Comparison of ENCODE assay signal across 14 cellular contexts in genomic region chr12:97940105-97940504, GRCh38.
DNase-seq lines count a peak whose midpoint lies in the region; ATAC-seq and TF ChIP-seq lines count a peak whose summit lies in the region.
"Had no signal": no experiment of that assay in that cellular context is flagged by ENCODE, and none has a peak within 500 bp of the region (broad histone marks: within the 10 kb centered on the region; RNA-seq: fewer than 3 reads in every experiment).

No MANE protein-coding gene starts in this region.

- no peak overlapping the region for H3K4ac ChIP-seq in trophoblast cell (ENCODE audit: low read depth, low read length)

- no peaks in the 10 kb centered on the region for H3K27me3 ChIP-seq in Caco-2 (replicated peaks; ENCODE audit: control insufficient read depth, insufficient read depth, low read length)
- no peaks in the 10 kb centered on the region for H3K27me3 ChIP-seq in HUES64 (ENCODE audit: insufficient read depth, low read length)
- H3K27me3 ChIP-seq in esophagus muscularis mucosa, result no peaks in the 10 kb centered on the region
- no peaks in the 10 kb centered on the region for H3K27me3 ChIP-seq in trophoblast cell (ENCODE audit: insufficient read depth, low read length)
- no peaks in the 10 kb centered on the region for H3K27me3 ChIP-seq in stomach

- no peak overlapping the region for H4K12ac ChIP-seq in trophoblast cell (ENCODE audit: low read depth, low read length)

- peaks cover 10% of the 10 kb centered on the region for H3K36me3 Mint-ChIP-seq in Caco-2 (ENCODE audit: insufficient read depth, unreplicated experiment)
- H3K36me3 Mint-ChIP-seq: CD14-positive monocyte; CD8-positive, alpha-beta T cell had no signal

- H3K4me1 Mint-ChIP-seq in Caco-2 (ENCODE audit: low read depth, unreplicated experiment), result peaks cover 46% of the 10 kb centered on the region
- H3K4me1 Mint-ChIP-seq: CD14-positive monocyte had no signal

- H3K4me1 ChIP-seq in Caco-2 (peaks cover 29% of the 10 kb centered on the region), HUES64 (ENCODE audit: insufficient read depth, low read length) (peaks cover 7% of the 10 kb centered on the region; the same call in 1 of the 2 replicates), esophagus muscularis mucosa (peaks cover 0 to 40% (median 38%) of the 10 kb centered on the region in 4 donors), trophoblast cell (ENCODE audit: control insufficient read depth in 1 of 2, insufficient read depth in 2 of 2, low read length in 2 of 2) (peaks cover 2 to 3% of the 10 kb centered on the region in 2 experiments), stomach (peaks cover 0 to 7% (median 0%) of the 10 kb centered on the region in 4 donors)

- peak overlapping the region; percentile 69 for H2BK12ac ChIP-seq in trophoblast cell (ENCODE audit: low read length)

- CTCF ChIA-PET in Caco-2 (lab: Charles Lee), result no interaction called here

- no peak overlapping the region for H2BK120ac ChIP-seq in trophoblast cell (ENCODE audit: insufficient read depth, low read length, poor library complexity)

- H3K79me1 ChIP-seq in trophoblast cell (ENCODE audit: low read length), result no peaks in the 10 kb centered on the region

- TF ChIP-seq POLR2A in esophagus muscularis mucosa (IDR thresholded peaks at IDR 0.05; ENCODE audit: low read depth), result no peak
- no peak for TF ChIP-seq POLR2A in stomach (IDR thresholded peaks at IDR 0.05)

- H2BK5ac ChIP-seq in trophoblast cell (ENCODE audit: low read depth, low read length, poor library complexity), result no peak overlapping the region

- intact Hi-C loops in Caco-2 (cut with micrococcal nuclease; ENCODE audit: unreplicated experiment), result no loop called here
- intact Hi-C loops in esophagus muscularis mucosa (cut with DNase I), result no loop called here
- intact Hi-C loops in stomach (cut with DNase I; ENCODE audit: low total_unique reads), result no loop called here

- TF ChIP-seq CTCF in Caco-2 (IDR thresholded peaks at IDR 0.05; ENCODE audit: insufficient read depth in 1 of 2, low read depth in 1 of 2, low read length in 1 of 2, severe bottlenecking in 1 of 2, unreplicated experiment in 1 of 2) (no peak), esophagus muscularis mucosa (IDR thresholded peaks at IDR 0.05) (no peak), stomach (IDR thresholded peaks at IDR 0.05) (no peak)

- no peak overlapping the region for H3K18ac ChIP-seq in trophoblast cell (ENCODE audit: low read length)

- TF ChIP-seq EP300 in esophagus muscularis mucosa (IDR thresholded peaks at IDR 0.05) (no peak), stomach (IDR thresholded peaks at IDR 0.05) (no peak)

- POLR2A ChIA-PET in Caco-2 (lab: Charles Lee), result interaction anchor here (0.6 kb wide), 1 partner anchor 690 kb away, joined by 4 read pairs; no protein-coding TSS in a partner anchor

- DNase-seq in Caco-2, result no peak
- no peak for DNase-seq in esophagus muscularis mucosa (ENCODE audit: extremely low spot score)
- no peak for DNase-seq in trophoblast cell
- no peak for DNase-seq in NCI-H510A (lab: John Stamatoyannopoulos, UW)
- no peak for DNase-seq in stomach
- DNase-seq: CD8-positive, alpha-beta T cell; COR-L47; DMS53; GF-D8; H9 had no signal

- H3K4me3 ChIP-seq in Caco-2 (ENCODE audit: low read depth, low read length), result no peak overlapping the region
- H3K4me3 ChIP-seq in HUES64 (ENCODE audit: low read length), result no peak overlapping the region
- H3K4me3 ChIP-seq in esophagus muscularis mucosa, result no peak overlapping the region
- no peak overlapping the region for H3K4me3 ChIP-seq in trophoblast cell (ENCODE audit: low read depth, low read length)
- H3K4me3 ChIP-seq in stomach, result no peak overlapping the region
- H3K4me3 ChIP-seq: GM23338 had no signal

- H3K27ac ChIP-seq in HUES64 (ENCODE audit: low read depth, low read length) (peak overlapping the region; percentile 19; the same call in 1 of the 2 replicates), esophagus muscularis mucosa (replicated peaks in 1 of 4) (peak overlapping the region; percentile 47 to 69 (median 62)), trophoblast cell (ENCODE audit: low read depth, low read length) (peak overlapping the region; percentile 19), stomach (no peak overlapping the region)

- WGBS in HUES64, result 100% methylated on average over 1 of the region's 1 CpG
- 64% methylated on average over 1 of the region's 1 CpG for WGBS in esophagus muscularis mucosa
- WGBS in trophoblast cell (ENCODE audit: extremely low coverage, insufficient coverage, insufficient read length), result no CpG with 5 or more reads among the region's 1 CpG
- WGBS in stomach, 5 donors, result 73 to 85% (median 80%) methylated on average over 1 of the region's 1 CpG

- no peak overlapping the region for H3K4me2 ChIP-seq in trophoblast cell (ENCODE audit: low read length)
- H3K4me2 ChIP-seq: GM23338 had no signal

- no TSS peak for BruUV-seq in Caco-2 (replicated peaks; lab: Mats Ljungman, UMichigan)

- H3K36me3 ChIP-seq in Caco-2 (ENCODE audit: control insufficient read depth, insufficient read depth, low read length) (no peaks in the 10 kb centered on the region), HUES64 (ENCODE audit: insufficient read depth, low read length) (no peaks in the 10 kb centered on the region), esophagus muscularis mucosa (no peaks in the 10 kb centered on the region), trophoblast cell (ENCODE audit: control insufficient read depth in 1 of 2, insufficient read depth in 2 of 2, low read length in 2 of 2) (no peaks in the 10 kb centered on the region), stomach (no peaks in the 10 kb centered on the region)

- peak overlapping the region; percentile 3 for H3K4me3 Mint-ChIP-seq in Caco-2 (ENCODE audit: unreplicated experiment)
- H3K4me3 Mint-ChIP-seq: CD14-positive monocyte; CD8-positive, alpha-beta T cell; GM23338; H9 had no signal

- H3K27me3 Mint-ChIP-seq in Caco-2 (ENCODE audit: insufficient read depth, unreplicated experiment), result no peaks in the 10 kb centered on the region

- H3K9ac ChIP-seq in HUES64 (ENCODE audit: low read depth, low read length) (no peak overlapping the region), trophoblast cell (ENCODE audit: low read length) (no peak overlapping the region)

- no peak overlapping the region for H4K91ac ChIP-seq in trophoblast cell (ENCODE audit: low read depth, low read length)

- no peaks in the 10 kb centered on the region for H3K79me2 ChIP-seq in trophoblast cell (ENCODE audit: control insufficient read depth, insufficient read depth, low read length, poor library complexity)

- H3K23ac ChIP-seq in trophoblast cell (ENCODE audit: low read length), result no peak overlapping the region

- no peak for ATAC-seq in GM18517 (IDR thresholded peaks at IDR 0.05; ENCODE audit: unreplicated experiment)
- ATAC-seq: CD8-positive, alpha-beta T cell had no signal

- H3K14ac ChIP-seq in trophoblast cell (ENCODE audit: low read length), result no peak overlapping the region

- peaks cover 2% of the 10 kb centered on the region; the same call in 1 of the 2 replicates for H3K9me3 ChIP-seq in Caco-2
- no peaks in the 10 kb centered on the region for H3K9me3 ChIP-seq in HUES64 (ENCODE audit: insufficient read depth, low read depth, low read length)
- H3K9me3 ChIP-seq in esophagus muscularis mucosa, result no peaks in the 10 kb centered on the region
- no peaks in the 10 kb centered on the region for H3K9me3 ChIP-seq in trophoblast cell (ENCODE audit: insufficient read depth, low read depth, low read length)
- H3K9me3 ChIP-seq in stomach, result no peaks in the 10 kb centered on the region

- no peak overlapping the region for H2AK5ac ChIP-seq in trophoblast cell (ENCODE audit: low read length)

- peak overlapping the region; percentile 18 for H3K27ac Mint-ChIP-seq in Caco-2 (ENCODE audit: unreplicated experiment)
- H3K27ac Mint-ChIP-seq: CD14-positive monocyte; CD8-positive, alpha-beta T cell; GM23338 had no signal

- peaks cover 20% of the 10 kb centered on the region for H3K9me3 Mint-ChIP-seq in Caco-2 (ENCODE audit: unreplicated experiment)
- H3K9me3 Mint-ChIP-seq: GM23338, H9 had no signal

- no peak overlapping the region for H4K8ac ChIP-seq in trophoblast cell (ENCODE audit: low read depth, low read length)

- no peak overlapping the region for H2AFZ ChIP-seq in trophoblast cell (ENCODE audit: insufficient read depth, low read length, poor library complexity)
- H2AFZ ChIP-seq: GM23338 had no signal

Comparison
In these comparisons a context has a peak if more than half of its experiments do, and no peak if none do; other contexts are left out.
1. H3K27ac ChIP-seq: peak in HUES64 (single experiment), esophagus muscularis mucosa (4 of 4) and trophoblast cell (single experiment); none in stomach (0 of 5).